In the genomic region with DNA sequence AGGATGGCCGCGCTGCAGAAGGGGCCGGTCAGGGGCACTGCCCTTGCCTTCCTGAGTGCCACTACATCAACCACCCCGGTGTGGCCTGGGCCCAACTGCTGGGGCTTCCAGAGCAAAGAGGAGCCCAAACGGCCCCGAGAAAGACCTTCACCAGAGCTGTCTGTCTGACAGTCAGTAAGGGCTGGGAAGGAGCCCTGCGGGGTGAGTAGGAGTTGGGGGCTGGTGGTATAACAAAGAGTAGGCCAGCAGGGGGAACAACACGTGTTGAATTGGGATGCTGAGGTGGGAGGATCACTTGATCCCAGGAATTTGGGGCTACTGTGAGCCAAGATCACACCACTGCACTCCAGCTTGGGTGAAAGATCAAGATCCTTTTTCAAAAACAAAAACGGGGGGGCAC, we compare ENCODE assay signal across 23 cellular contexts. TPM values are rescaled to one million over a fixed set of nuclear protein-coding genes. Genes with fewer than 3 reads are reported as not detected.
"Had no signal": no experiment of that assay in that cellular context is flagged by ENCODE, and none has a peak within 500 bp of the region (broad histone marks: within the 10 kb centered on the region; RNA-seq: fewer than 3 reads in every experiment).

No MANE protein-coding gene starts in this region.

- H3K4me3 ChIP-seq: mucosa of descending colon, psoas muscle, spleen had no signal

- DNase-seq: activated CD4-positive, alpha-beta T cell treated with anti-CD3 and anti-CD28 coated beads, Interleukin-2, amount 10 ng/mL, durations not matched to agents 7 days and 5 days; activated T-cell treated with anti-CD3 and anti-CD28 coated beads for 4 hours; amygdala; hypothalamus; left colon; mucosa of descending colon; natural killer cell; psoas muscle; spleen; stimulated activated CD4-positive, alpha-beta T cell treated with anti-CD3 and anti-CD28 coated beads, Interleukin-1b, Interleukin-23, amount 100 ng/mL, for 48 hours; stimulated activated naive B cell treated with anti-CD40 and anti-IgM and Interleukin-4, amounts not matched to agents 10 μg/mL and 1 μg/mL and 100 μg/mL, for 72 hours; T-helper 9 cell; trophoblast cell; WERI-Rb-1 had no signal

- H3K27ac ChIP-seq: psoas muscle, spleen, WERI-Rb-1 had no signal

- H3K9me3 Mint-ChIP-seq: activated CD4-positive, alpha-beta T cell treated with anti-CD3 and anti-CD28 coated beads, Interleukin-2, amount 10 ng/mL, durations not matched to agents 7 days and 5 days; activated naive CD4-positive, alpha-beta T cell treated with anti-CD3 and anti-CD28 coated beads, Interleukin-2, amount 50 U/mL, for 72 hours; brain; natural killer cell; stimulated activated naive B cell treated with anti-CD40 and anti-IgM and Interleukin-4, amounts not matched to agents 10 μg/mL and 1 μg/mL and 100 μg/mL, for 72 hours had no signal

- ATAC-seq: activated naive CD4-positive, alpha-beta T cell treated with anti-CD3 and anti-CD28 coated beads, Interleukin-2, amount 50 U/mL, for 72 hours; left colon; mucosa of descending colon; natural killer cell; psoas muscle; sciatic nerve; stimulated activated naive B cell treated with anti-CD40 and anti-IgM and Interleukin-4, amounts not matched to agents 10 μg/mL and 1 μg/mL and 100 μg/mL, for 72 hours had no signal

- H3K36me3 ChIP-seq: spleen, WERI-Rb-1 had no signal

- H3K9me3 ChIP-seq: mucosa of descending colon, psoas muscle, spleen had no signal

- H3K4me1 Mint-ChIP-seq: brain; natural killer cell; stimulated activated naive B cell treated with anti-CD40 and anti-IgM and Interleukin-4, amounts not matched to agents 10 μg/mL and 1 μg/mL and 100 μg/mL, for 72 hours had no signal

- H3K27ac Mint-ChIP-seq: activated CD4-positive, alpha-beta T cell treated with anti-CD3 and anti-CD28 coated beads, Interleukin-2, amount 10 ng/mL, durations not matched to agents 7 days and 5 days; activated naive CD4-positive, alpha-beta T cell treated with anti-CD3 and anti-CD28 coated beads, Interleukin-2, amount 50 U/mL, for 72 hours; brain; natural killer cell; stimulated activated naive B cell treated with anti-CD40 and anti-IgM and Interleukin-4, amounts not matched to agents 10 μg/mL and 1 μg/mL and 100 μg/mL, for 72 hours had no signal

- H3K4me1 ChIP-seq: spleen had no signal

- H3K4me3 Mint-ChIP-seq: activated CD4-positive, alpha-beta T cell treated with anti-CD3 and anti-CD28 coated beads, Interleukin-2, amount 10 ng/mL, durations not matched to agents 7 days and 5 days; brain; natural killer cell; stimulated activated naive B cell treated with anti-CD40 and anti-IgM and Interleukin-4, amounts not matched to agents 10 μg/mL and 1 μg/mL and 100 μg/mL, for 72 hours had no signal

- H3K36me3 Mint-ChIP-seq: activated naive CD4-positive, alpha-beta T cell treated with anti-CD3 and anti-CD28 coated beads, Interleukin-2, amount 50 U/mL, for 72 hours; brain; natural killer cell; stimulated activated naive B cell treated with anti-CD40 and anti-IgM and Interleukin-4, amounts not matched to agents 10 μg/mL and 1 μg/mL and 100 μg/mL, for 72 hours had no signal

RNA-seq across cellular contexts. Expression of gene GSTT4, which starts 3.9 kb away (rescaled TPM):
- total RNA-seq: activated CD4-positive, alpha-beta T cell treated with anti-CD3 and anti-CD28 coated beads, Interleukin-2, amount 10 ng/mL, durations not matched to agents 7 days and 5 days; activated CD8-positive, alpha-beta memory T cell treated with anti-CD3 and anti-CD28 coated beads for 36 hours; activated naive CD4-positive, alpha-beta T cell treated with anti-CD3 and anti-CD28 coated beads, Interleukin-2, amount 50 U/mL, for 72 hours; glomerular endothelial cell; left colon; lung microvascular endothelial cell; mucosa of descending colon; natural killer cell; omental fat pad; psoas muscle; sciatic nerve; spleen; subcutaneous adipose tissue had no signal
- polyA plus RNA-seq: esophagus, psoas muscle, spleen had no signal

RNA-seq across cellular contexts. Expression of gene GSTT2, which starts 21.4 kb away (rescaled TPM):
- total RNA-seq: activated CD4-positive, alpha-beta T cell treated with anti-CD3 and anti-CD28 coated beads, Interleukin-2, amount 10 ng/mL, durations not matched to agents 7 days and 5 days; activated CD8-positive, alpha-beta memory T cell treated with anti-CD3 and anti-CD28 coated beads for 36 hours; mucosa of descending colon; natural killer cell; omental fat pad; sciatic nerve; subcutaneous adipose tissue had no signal

RNA-seq across cellular contexts. Expression of gene DDTL, which starts 34.6 kb away (rescaled TPM):
- total RNA-seq: activated CD8-positive, alpha-beta memory T cell treated with anti-CD3 and anti-CD28 coated beads for 36 hours had no signal
